ENCODE assay signal across 38 cellular contexts in the genomic region with DNA sequence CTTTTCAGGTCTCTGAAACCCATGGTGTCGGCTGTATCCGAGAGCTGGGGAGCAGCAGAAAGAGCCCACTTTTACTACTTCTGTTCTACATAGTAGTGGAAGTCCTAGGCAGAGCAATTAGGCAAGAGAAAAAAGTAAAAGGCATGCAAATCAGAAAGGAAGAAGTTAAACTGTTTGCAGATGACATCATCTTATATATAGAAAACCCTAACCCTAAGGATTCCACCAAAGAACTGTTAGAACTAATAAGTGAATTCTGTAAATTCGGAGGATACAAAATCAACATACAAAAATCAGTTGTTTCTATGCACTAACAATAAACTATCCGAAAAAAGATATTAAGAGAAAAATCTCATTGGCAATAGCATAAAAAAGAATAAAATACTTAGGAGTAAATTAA.
"Had no signal": no experiment of that assay in that cellular context is flagged by ENCODE, and none has a peak within 500 bp of the region (broad histone marks: within the 10 kb centered on the region; RNA-seq: fewer than 3 reads in every experiment).

No MANE protein-coding gene starts in this region.

- H3K9me3 ChIP-seq: ascending aorta had no signal

- H3K4me1 Mint-ChIP-seq: activated CD4-positive, alpha-beta memory T cell treated with anti-CD3 and anti-CD28 coated beads, Interleukin-2, amount 10 ng/mL, durations not matched to agents 7 days and 5 days; activated CD4-positive, alpha-beta T cell treated with anti-CD3 and anti-CD28 coated beads for 36 hours; activated CD4-positive, alpha-beta T cell treated with anti-CD3 and anti-CD28 coated beads, Interleukin-2, amount 10 ng/mL, durations not matched to agents 7 days and 5 days; activated CD8-positive, alpha-beta memory T cell treated with anti-CD3 and anti-CD28 coated beads, Interleukin-2, amount 10 ng/mL, durations not matched to agents 7 days and 5 days; activated naive CD4-positive, alpha-beta T cell treated with anti-CD3 and anti-CD28 coated beads, Interleukin-2, amount 10 ng/mL, durations not matched to agents 7 days and 5 days; activated naive CD4-positive, alpha-beta T cell treated with anti-CD3 and anti-CD28 coated beads, Interleukin-2, amount 50 U/mL, for 24 hours; activated naive CD8-positive, alpha-beta T cell treated with anti-CD3 and anti-CD28 coated beads, Interleukin-2, amount 10 ng/mL, durations not matched to agents 7 days and 5 days; activated naive CD8-positive, alpha-beta T cell treated with anti-CD3 and anti-CD28 coated beads, Interleukin-2, amount 50 U/mL, for 24 hours; central memory CD8-positive, alpha-beta T cell had no signal

- H3K27me3 ChIP-seq: ascending aorta, cardiac muscle cell had no signal

- H3K4me1 ChIP-seq: ascending aorta had no signal

- FAIRE-seq: bronchial epithelial cell, TTC549 had no signal

- ATAC-seq: activated CD4-positive, alpha-beta T cell treated with anti-CD3 and anti-CD28 coated beads for 36 hours; activated CD4-positive, CD25-positive, alpha-beta regulatory T cell treated with anti-CD3 and anti-CD28 coated beads, Interleukin-2, amount 50 U/mL, for 24 hours; activated CD8-positive, alpha-beta memory T cell treated with anti-CD3 and anti-CD28 coated beads, Interleukin-2, amount 10 ng/mL, durations not matched to agents 7 days and 5 days; activated CD8-positive, alpha-beta T cell treated with anti-CD3 and anti-CD28 coated beads, Interleukin-2, amount 10 ng/mL, durations not matched to agents 7 days and 5 days; activated naive CD8-positive, alpha-beta T cell treated with anti-CD3 and anti-CD28 coated beads, Interleukin-2, amount 50 U/mL, for 24 hours had no signal

- DNase-seq: activated CD4-positive, alpha-beta memory T cell treated with anti-CD3 and anti-CD28 coated beads, Interleukin-2, amount 10 ng/mL, durations not matched to agents 7 days and 5 days; activated CD4-positive, alpha-beta T cell treated with anti-CD3 and anti-CD28 coated beads for 1 hour; activated CD4-positive, alpha-beta T cell treated with anti-CD3 and anti-CD28 coated beads for 36 hours; activated CD4-positive, alpha-beta T cell treated with anti-CD3 and anti-CD28 coated beads for 48 hours; activated CD4-positive, alpha-beta T cell treated with anti-CD3 and anti-CD28 coated beads, Interleukin-2, amount 10 ng/mL, durations not matched to agents 7 days and 5 days; activated CD4-positive, alpha-beta T cell treated with anti-CD3 and anti-CD28 coated beads, Interleukin-2, amount 50 U/mL, for 48 hours; activated CD4-positive, CD25-positive, alpha-beta regulatory T cell; activated CD8-positive, alpha-beta memory T cell treated with anti-CD3 and anti-CD28 coated beads for 24 hours; activated CD8-positive, alpha-beta memory T cell treated with anti-CD3 and anti-CD28 coated beads, Interleukin-2, amount 10 ng/mL, durations not matched to agents 7 days and 5 days; activated CD8-positive, alpha-beta memory T cell treated with anti-CD3 and anti-CD28 coated beads, Interleukin-2, amount 50 U/mL, for 48 hours; activated CD8-positive, alpha-beta T cell treated with anti-CD3 and anti-CD28 coated beads, Interleukin-2, amount 10 ng/mL, durations not matched to agents 7 days and 5 days; activated effector memory CD4-positive, alpha-beta T cell treated with Interleukin-2 at 50 U/mL for 16 hours; activated gamma-delta T cell; activated naive CD4-positive, alpha-beta T cell treated with anti-CD3 and anti-CD28 coated beads, Interleukin-2, amount 10 ng/mL, durations not matched to agents 7 days and 5 days; activated naive CD4-positive, alpha-beta T cell treated with Interleukin-2 at 50 U/mL for 16 hours; activated naive CD8-positive, alpha-beta T cell treated with anti-CD3 and anti-CD28 coated beads, Interleukin-2, amount 10 ng/mL, durations not matched to agents 7 days and 5 days; activated naive CD8-positive, alpha-beta T cell treated with anti-CD3 and anti-CD28 coated beads, Interleukin-2, amount 50 U/mL, for 24 hours; activated T-cell treated with anti-CD3 and anti-CD28 coated beads, Interleukin-2, amount 50 U/mL, for 24 hours; activated T-cell treated with anti-CD3 and anti-CD28 coated beads, Interleukin-2, amount 50 U/mL, for 48 hours; amygdala; anterior cingulate cortex; cerebellar nuclear complex; T-helper 1 cell; T-helper 2 cell; T-helper 9 cell had no signal

- H3K36me3 ChIP-seq: ascending aorta, cardiac muscle cell had no signal

- H3K4me3 Mint-ChIP-seq: activated CD4-positive, alpha-beta memory T cell treated with anti-CD3 and anti-CD28 coated beads, Interleukin-2, amount 10 ng/mL, durations not matched to agents 7 days and 5 days; activated CD4-positive, alpha-beta T cell treated with anti-CD3 and anti-CD28 coated beads for 36 hours; activated CD4-positive, alpha-beta T cell treated with anti-CD3 and anti-CD28 coated beads, Interleukin-2, amount 10 ng/mL, durations not matched to agents 7 days and 5 days; activated CD8-positive, alpha-beta memory T cell treated with anti-CD3 and anti-CD28 coated beads, Interleukin-2, amount 10 ng/mL, durations not matched to agents 7 days and 5 days; activated CD8-positive, alpha-beta T cell treated with anti-CD3 and anti-CD28 coated beads, Interleukin-2, amount 10 ng/mL, durations not matched to agents 7 days and 5 days; activated naive CD4-positive, alpha-beta T cell treated with anti-CD3 and anti-CD28 coated beads, Interleukin-2, amount 10 ng/mL, durations not matched to agents 7 days and 5 days; activated naive CD4-positive, alpha-beta T cell treated with anti-CD3 and anti-CD28 coated beads, Interleukin-2, amount 50 U/mL, for 24 hours; activated naive CD8-positive, alpha-beta T cell; activated naive CD8-positive, alpha-beta T cell treated with anti-CD3 and anti-CD28 coated beads, Interleukin-2, amount 10 ng/mL, durations not matched to agents 7 days and 5 days; activated naive CD8-positive, alpha-beta T cell treated with anti-CD3 and anti-CD28 coated beads, Interleukin-2, amount 50 U/mL, for 24 hours; activated T-cell treated with anti-CD3 and anti-CD28 coated beads, Interleukin-2, amount 50 U/mL, for 24 hours; brain; central memory CD8-positive, alpha-beta T cell; T-helper 1 cell treated with Interleukin-12 subunit alpha and Interleukin-12 subunit beta and Interleukin-4 antibody, amounts not matched to agents 30 μg/mL and 1 μg/mL, for 36 hours; T-helper 2 cell treated with Interferon-gamma antibody and Interleukin-4, amounts not matched to agents 5 μg/mL and 100 μg/mL, for 36 hours had no signal

- H3K27ac Mint-ChIP-seq: activated CD4-positive, alpha-beta memory T cell treated with anti-CD3 and anti-CD28 coated beads, Interleukin-2, amount 10 ng/mL, durations not matched to agents 7 days and 5 days; activated CD4-positive, alpha-beta T cell treated with anti-CD3 and anti-CD28 coated beads for 36 hours; activated CD4-positive, alpha-beta T cell treated with anti-CD3 and anti-CD28 coated beads, Interleukin-2, amount 10 ng/mL, durations not matched to agents 7 days and 5 days; activated CD8-positive, alpha-beta memory T cell treated with anti-CD3 and anti-CD28 coated beads, Interleukin-2, amount 10 ng/mL, durations not matched to agents 7 days and 5 days; activated CD8-positive, alpha-beta T cell treated with anti-CD3 and anti-CD28 coated beads, Interleukin-2, amount 10 ng/mL, durations not matched to agents 7 days and 5 days; activated naive CD4-positive, alpha-beta T cell treated with anti-CD3 and anti-CD28 coated beads, Interleukin-2, amount 10 ng/mL, durations not matched to agents 7 days and 5 days; activated naive CD4-positive, alpha-beta T cell treated with anti-CD3 and anti-CD28 coated beads, Interleukin-2, amount 50 U/mL, for 24 hours; activated naive CD8-positive, alpha-beta T cell; activated naive CD8-positive, alpha-beta T cell treated with anti-CD3 and anti-CD28 coated beads, Interleukin-2, amount 10 ng/mL, durations not matched to agents 7 days and 5 days; activated naive CD8-positive, alpha-beta T cell treated with anti-CD3 and anti-CD28 coated beads, Interleukin-2, amount 50 U/mL, for 24 hours; activated T-cell treated with anti-CD3 and anti-CD28 coated beads, Interleukin-2, amount 50 U/mL, for 24 hours; activated T-helper 2 cell treated with anti-CD3 and anti-CD28 coated beads, Interferon-gamma antibody, Interleukin-2, Interleukin-4, amounts not matched to agents 10 μg/mL and 5 μg/mL and 100 μg/mL, durations not matched to agents 14 hours and 24 hours and 36 hours; brain; T-helper 1 cell treated with Interleukin-12 subunit alpha and Interleukin-12 subunit beta and Interleukin-4 antibody, amounts not matched to agents 30 μg/mL and 1 μg/mL, for 36 hours; T-helper 2 cell treated with Interferon-gamma antibody and Interleukin-4, amounts not matched to agents 5 μg/mL and 100 μg/mL, for 36 hours had no signal

- H3K9me3 Mint-ChIP-seq: activated CD4-positive, alpha-beta memory T cell treated with anti-CD3 and anti-CD28 coated beads, Interleukin-2, amount 10 ng/mL, durations not matched to agents 7 days and 5 days; activated CD4-positive, alpha-beta T cell treated with anti-CD3 and anti-CD28 coated beads, Interleukin-2, amount 10 ng/mL, durations not matched to agents 7 days and 5 days; activated naive CD4-positive, alpha-beta T cell treated with anti-CD3 and anti-CD28 coated beads, Interleukin-2, amount 10 ng/mL, durations not matched to agents 7 days and 5 days; activated naive CD4-positive, alpha-beta T cell treated with anti-CD3 and anti-CD28 coated beads, Interleukin-2, amount 50 U/mL, for 24 hours; activated naive CD8-positive, alpha-beta T cell treated with anti-CD3 and anti-CD28 coated beads, Interleukin-2, amount 10 ng/mL, durations not matched to agents 7 days and 5 days; activated naive CD8-positive, alpha-beta T cell treated with anti-CD3 and anti-CD28 coated beads, Interleukin-2, amount 50 U/mL, for 24 hours; activated T-cell treated with anti-CD3 and anti-CD28 coated beads, Interleukin-2, amount 50 U/mL, for 24 hours; activated T-helper 2 cell treated with anti-CD3 and anti-CD28 coated beads, Interferon-gamma antibody, Interleukin-2, Interleukin-4, amounts not matched to agents 10 μg/mL and 5 μg/mL and 100 μg/mL, durations not matched to agents 14 hours and 24 hours and 36 hours; central memory CD8-positive, alpha-beta T cell; T-helper 1 cell treated with Interleukin-12 subunit alpha and Interleukin-12 subunit beta and Interleukin-4 antibody, amounts not matched to agents 30 μg/mL and 1 μg/mL, for 36 hours; T-helper 2 cell treated with Interferon-gamma antibody and Interleukin-4, amounts not matched to agents 5 μg/mL and 100 μg/mL, for 36 hours had no signal

- H3K4me3 ChIP-seq: ascending aorta, cardiac muscle cell had no signal

- H3K27me3 Mint-ChIP-seq: activated CD4-positive, alpha-beta memory T cell treated with anti-CD3 and anti-CD28 coated beads, Interleukin-2, amount 10 ng/mL, durations not matched to agents 7 days and 5 days; activated CD4-positive, alpha-beta T cell treated with anti-CD3 and anti-CD28 coated beads for 36 hours; activated CD4-positive, alpha-beta T cell treated with anti-CD3 and anti-CD28 coated beads, Interleukin-2, amount 10 ng/mL, durations not matched to agents 7 days and 5 days; activated CD8-positive, alpha-beta memory T cell treated with anti-CD3 and anti-CD28 coated beads, Interleukin-2, amount 10 ng/mL, durations not matched to agents 7 days and 5 days; activated naive CD4-positive, alpha-beta T cell treated with anti-CD3 and anti-CD28 coated beads, Interleukin-2, amount 10 ng/mL, durations not matched to agents 7 days and 5 days; activated naive CD4-positive, alpha-beta T cell treated with anti-CD3 and anti-CD28 coated beads, Interleukin-2, amount 50 U/mL, for 24 hours; activated naive CD8-positive, alpha-beta T cell; activated naive CD8-positive, alpha-beta T cell treated with anti-CD3 and anti-CD28 coated beads, Interleukin-2, amount 10 ng/mL, durations not matched to agents 7 days and 5 days; activated naive CD8-positive, alpha-beta T cell treated with anti-CD3 and anti-CD28 coated beads, Interleukin-2, amount 50 U/mL, for 24 hours; brain; central memory CD8-positive, alpha-beta T cell had no signal

- H3K27ac ChIP-seq: ascending aorta, cardiac muscle cell, VCaP had no signal
